In the genomic region with DNA sequence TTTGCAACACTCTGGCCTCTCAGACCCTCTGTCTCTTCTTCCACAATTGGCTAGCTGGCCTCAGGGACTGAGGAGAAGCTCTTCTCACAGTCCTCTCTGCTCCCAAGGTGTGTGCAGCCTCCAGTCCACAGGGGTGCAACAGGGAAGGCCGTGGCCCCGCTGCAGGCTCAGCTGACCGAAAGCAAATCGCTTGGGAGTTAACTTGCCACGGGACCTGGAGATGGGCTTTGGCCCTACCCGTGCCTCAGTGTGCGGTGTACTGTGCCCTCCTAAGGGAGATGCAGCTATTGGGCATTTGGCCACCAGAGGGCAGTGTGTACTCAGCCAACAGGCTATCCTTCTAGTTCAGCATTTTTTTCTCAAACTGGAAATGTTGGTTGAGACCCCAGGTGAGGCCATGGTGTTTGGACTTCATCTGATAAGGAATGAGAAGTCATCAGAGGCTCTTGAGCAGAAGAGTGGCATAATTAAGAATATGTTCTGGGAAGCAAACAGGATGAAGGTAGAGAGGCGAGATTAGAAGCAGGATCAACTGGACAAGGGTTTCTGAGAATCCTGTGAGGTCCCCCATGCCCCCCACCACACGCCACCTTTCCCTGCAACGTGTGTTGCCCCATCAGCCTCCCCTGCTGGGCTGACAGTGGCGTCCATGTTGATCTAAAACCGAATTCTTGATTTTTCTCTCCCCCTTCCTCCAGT, we compare ENCODE assay signal across 8 cellular contexts. TPM values are rescaled to one million over a fixed set of nuclear protein-coding genes. Genes with fewer than 3 reads are reported as not detected.
A peak's percentile ranks its signal among the peaks of the same experiment; 100 is the strongest.
DNase-seq lines count a peak whose midpoint lies in the region; ATAC-seq and TF ChIP-seq lines count a peak whose summit lies in the region.

No MANE protein-coding gene starts in this region.

- peak; percentile 76 for DNase-seq in EH (ENCODE audit: low read depth)
- DNase-seq in Jurkat, Clone E6-1 (ENCODE audit: low read depth, low spot score): peak; percentile 69
- peak; percentile 58 for DNase-seq in Panc1 (ENCODE audit: low read depth, low spot score)
- DNase-seq in activated T-cell treated with anti-CD3 and anti-CD28 coated beads, Interleukin-2, amount 50 U/mL, for 1 hour: peak; percentile 84
- DNase-seq in fibroblast of mammary gland (ENCODE audit: low read depth): peak; percentile 70
- DNase-seq in nephron progenitor cell: peak; percentile 95
- DNase-seq in stimulated activated naive CD8-positive, alpha-beta T cell treated with anti-CD3 and anti-CD28 coated beads, Interleukin-15, Interleukin-2, amounts not matched to agents 100 U/mL and 50 U/mL, for 24 hours: peak; percentile 90

- peaks cover 27% of the 10 kb centered on the region for H3K27me3 Mint-ChIP-seq in nephron progenitor cell (ENCODE audit: low read depth, poor library complexity)

- peaks cover 13% of the 10 kb centered on the region for H3K4me1 Mint-ChIP-seq in nephron progenitor cell

- peak; percentile 94 for TF ChIP-seq CTCF in Panc1 (IDR thresholded peaks at IDR 0.05)
- TF ChIP-seq CTCF in fibroblast of mammary gland (conservative IDR thresholded peaks at IDR 0.05; ENCODE audit: control insufficient read depth, insufficient read depth, low read depth, low read length): peak; percentile 92
- TF ChIP-seq CTCF in nephron progenitor cell (IDR thresholded peaks at IDR 0.05): peak; percentile 93

- no peak overlapping the region for H3K27ac Mint-ChIP-seq in nephron progenitor cell

- H3K36me3 Mint-ChIP-seq in nephron progenitor cell (ENCODE audit: low read depth): no peaks in the 10 kb centered on the region

- H3K4me3 Mint-ChIP-seq in nephron progenitor cell: no peak overlapping the region

- 0 out of 2 replicates have a peak, but pooled peaks cover 3% of the 10 kb centered on the region for H3K4me1 ChIP-seq in Panc1 (ENCODE audit: control insufficient read depth, insufficient read depth, low read length)

- no peaks in the 10 kb centered on the region for H3K9me3 Mint-ChIP-seq in nephron progenitor cell

- peak overlapping the region; percentile 10; the same call in 1 of the 2 replicates for H3K27ac ChIP-seq in Panc1 (ENCODE audit: low read length)

- intact Hi-C loops in Panc1 (cut with micrococcal nuclease; ENCODE audit: unreplicated experiment): loop anchor here (5.0 kb wide), 1 partner anchor 185 kb away; no protein-coding TSS in a partner anchor

- H3K4me3 ChIP-seq in Jurkat, Clone E6-1 (ENCODE audit: low read length): no peak overlapping the region
- no peak overlapping the region for H3K4me3 ChIP-seq in Panc1 (ENCODE audit: low read depth in 2 of 2, low read length in 2 of 2)
- no peak overlapping the region for H3K4me3 ChIP-seq in fibroblast of mammary gland (ENCODE audit: control insufficient read depth, low read depth, low read length)

- no peaks in the 10 kb centered on the region for H3K36me3 ChIP-seq in Panc1 (ENCODE audit: control insufficient read depth, insufficient read depth, low read length)

- in situ Hi-C loops in Panc1 (cut with HindIII; ENCODE audit: low pct_unique_long_range_greater_than_20kb, low sequenced_read_pairs): no loop called here

- POLR2A ChIA-PET in Panc1 (lab: Charles Lee): no interaction called here

- ATAC-seq in Panc1 (peak; percentile 94), GM21528 (IDR thresholded peaks at IDR 0.05; ENCODE audit: low FRiP score, unreplicated experiment) (no peak)
- ATAC-seq in stimulated activated naive CD8-positive, alpha-beta T cell treated with anti-CD3 and anti-CD28 coated beads, Interleukin-15, Interleukin-2, amounts not matched to agents 100 U/mL and 50 U/mL, for 24 hours: peak; percentile 87

- H3K27me3 ChIP-seq in Panc1 (ENCODE audit: control insufficient read depth, insufficient read depth, low read length): no peaks in the 10 kb centered on the region

- CTCF ChIA-PET in Panc1 (lab: Charles Lee): interaction anchor here (0.5 to 1.6 kb wide), 9 partner anchors 40 to 536 kb away, joined by 3 to 23 read pairs (median 3); a partner anchor contains a TSS

- BruUV-seq in Panc1 (replicated peaks; lab: Mats Ljungman, UMichigan): no TSS peak

- H3K9me3 ChIP-seq in Panc1 (ENCODE audit: control insufficient read depth, insufficient read depth, low read depth, low read length): no peaks in the 10 kb centered on the region

RNA-seq across cellular contexts. Expression of a gene that starts 42.5 kb away (rescaled TPM):
- not detected for polyA plus RNA-seq in Jurkat, Clone E6-1 (2012; ENCODE audit: insufficient read depth, insufficient read length)
- not detected for total RNA-seq in Panc1 (2021; ENCODE audit: unreplicated experiment)
- polyA plus RNA-seq in Panc1 (2012; ENCODE audit: insufficient read length): not detected

RNA-seq across cellular contexts. Expression of a gene that starts 55.2 kb away (rescaled TPM):
- polyA plus RNA-seq in Jurkat, Clone E6-1 (2012; ENCODE audit: insufficient read depth, insufficient read length): 0.45 TPM
- 0.69 TPM for total RNA-seq in Panc1 (2021; ENCODE audit: unreplicated experiment)
- 0.46 TPM for polyA plus RNA-seq in Panc1 (2012; ENCODE audit: insufficient read length)

RNA-seq across cellular contexts. Expression of a gene that starts 55.2 kb away (rescaled TPM):
- 205 TPM for polyA plus RNA-seq in Jurkat, Clone E6-1 (2012; ENCODE audit: insufficient read depth, insufficient read length)
- 144 TPM for total RNA-seq in Panc1 (2021; ENCODE audit: unreplicated experiment)
- polyA plus RNA-seq in Panc1 (2012; ENCODE audit: insufficient read length): 118 TPM

RNA-seq across cellular contexts. Expression of a gene that starts 58.1 kb away (rescaled TPM):
- polyA plus RNA-seq in Jurkat, Clone E6-1 (2012; ENCODE audit: insufficient read depth, insufficient read length): not detected
- not detected for total RNA-seq in Panc1 (2021; ENCODE audit: unreplicated experiment)
- not detected for polyA plus RNA-seq in Panc1 (2012; ENCODE audit: insufficient read length)
